26 cellular contexts compared by ENCODE assay signal in the genomic region with DNA sequence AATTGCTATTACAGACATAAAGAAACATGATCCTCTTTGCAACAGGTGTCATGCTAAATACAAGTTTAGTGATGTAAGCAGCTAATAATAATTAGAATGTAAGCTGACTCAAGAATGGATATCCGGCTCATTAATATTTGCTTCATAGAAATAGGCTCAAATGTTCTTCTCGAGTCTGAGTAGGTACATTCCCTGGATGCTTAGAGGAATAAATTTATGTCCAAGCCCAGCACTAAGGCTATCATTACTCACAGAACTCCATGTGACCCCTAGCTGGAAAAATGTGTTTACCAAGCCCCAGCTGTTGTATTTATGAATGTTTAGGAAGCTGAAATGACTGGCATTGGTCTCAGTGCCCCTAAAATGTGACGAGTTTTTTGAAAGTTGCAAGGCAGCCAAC.
"Had no signal": no experiment of that assay in that cellular context is flagged by ENCODE, and none has a peak within 500 bp of the region (broad histone marks: within the 10 kb centered on the region; RNA-seq: fewer than 3 reads in every experiment).

No MANE protein-coding gene starts in this region.

- H3K4me3 ChIP-seq: esophagus muscularis mucosa, left lung, lower lobe of right lung, smooth muscle cell, testis, transverse colon had no signal

- H3K4me3 Mint-ChIP-seq: activated B cell treated with CpG ODN at 0.5 μM for 24 hours; activated CD8-positive, alpha-beta memory T cell treated with anti-CD3 and anti-CD28 coated beads, Interleukin-2, amount 10 ng/mL, durations not matched to agents 7 days and 5 days; activated CD8-positive, alpha-beta T cell treated with anti-CD3 and anti-CD28 coated beads, Interleukin-2, amount 10 ng/mL, durations not matched to agents 7 days and 5 days; activated T-cell treated with anti-CD3 and anti-CD28 coated beads, Interleukin-2, amount 50 U/mL, for 72 hours; central memory CD8-positive, alpha-beta T cell; dendritic cell treated with granulocyte-macrophage colony-stimulating factor and Interleukin-4, amounts not matched to agents 40 ng/mL and 50 ng/mL, for 4 days; natural killer cell treated with Interleukin-12 subunit alpha and Interleukin-12 subunit beta and Interleukin-15 and Interleukin-18, amount 100 ng/mL, for 72 hours; T-cell; T-helper 2 cell treated with Interferon-gamma antibody and Interleukin-4, amounts not matched to agents 5 μg/mL and 100 μg/mL, for 36 hours had no signal

- H3K27ac ChIP-seq: esophagus muscularis mucosa, foreskin keratinocyte, left lung, lower lobe of right lung, testis, transverse colon had no signal

- DNase-seq: activated B cell treated with CpG ODN at 0.5 μM for 24 hours; activated CD4-positive, alpha-beta T cell treated with anti-CD3 and anti-CD28 coated beads, Interleukin-2, amount 50 U/mL, for 1 hour; activated CD8-positive, alpha-beta memory T cell treated with anti-CD3 and anti-CD28 coated beads, Interleukin-2, amount 10 ng/mL, durations not matched to agents 7 days and 5 days; activated CD8-positive, alpha-beta T cell treated with anti-CD3 and anti-CD28 coated beads, Interleukin-2, amount 10 ng/mL, durations not matched to agents 7 days and 5 days; activated naive CD4-positive, alpha-beta T cell; activated T-cell treated with anti-CD3 and anti-CD28 coated beads, Interleukin-2, amount 50 U/mL, for 72 hours; effector CD4-positive, alpha-beta T cell; foreskin keratinocyte; kidney glomerular epithelial cell; left lung; lower lobe of right lung; mesenchymal stem cell; posterior cingulate gyrus; stimulated activated CD4-positive, alpha-beta T cell treated with anti-CD3 and anti-CD28 coated beads, Interleukin-15, amount 100 ng/mL, for 24 hours; stimulated activated CD4-positive, alpha-beta T cell treated with anti-CD3 and anti-CD28 coated beads, Interleukin-2, amount 100 ng/mL, for 24 hours; stimulated activated naive CD8-positive, alpha-beta T cell treated with anti-CD3 and anti-CD28 coated beads, Interleukin-15, Interleukin-2, amounts not matched to agents 100 U/mL and 50 U/mL, for 24 hours; T-cell; testis; transverse colon had no signal

- H3K27me3 ChIP-seq: esophagus muscularis mucosa, foreskin keratinocyte, left lung, testis, transverse colon had no signal

- H3K36me3 Mint-ChIP-seq: activated CD8-positive, alpha-beta memory T cell treated with anti-CD3 and anti-CD28 coated beads, Interleukin-2, amount 10 ng/mL, durations not matched to agents 7 days and 5 days; activated naive CD4-positive, alpha-beta T cell treated with anti-CD3 and anti-CD28 coated beads, Interleukin-2, amount 50 U/mL, for 72 hours; natural killer cell treated with Interleukin-12 subunit alpha and Interleukin-12 subunit beta and Interleukin-15 and Interleukin-18, amount 100 ng/mL, for 72 hours; T-cell had no signal

- H3K4me1 Mint-ChIP-seq: activated B cell treated with CpG ODN at 0.5 μM for 24 hours; activated CD8-positive, alpha-beta memory T cell treated with anti-CD3 and anti-CD28 coated beads, Interleukin-2, amount 10 ng/mL, durations not matched to agents 7 days and 5 days; central memory CD8-positive, alpha-beta T cell; T-cell had no signal

- H3K9me3 ChIP-seq: left lung, lower lobe of right lung, testis, transverse colon had no signal

- H3K4me1 ChIP-seq: esophagus muscularis mucosa, foreskin keratinocyte, left lung, lower lobe of right lung, testis, transverse colon had no signal

- H3K27me3 Mint-ChIP-seq: activated B cell treated with CpG ODN at 0.5 μM for 24 hours; activated CD8-positive, alpha-beta memory T cell treated with anti-CD3 and anti-CD28 coated beads, Interleukin-2, amount 10 ng/mL, durations not matched to agents 7 days and 5 days; dendritic cell treated with granulocyte-macrophage colony-stimulating factor and Interleukin-4, amounts not matched to agents 40 ng/mL and 50 ng/mL, for 4 days had no signal

- H3K9me3 Mint-ChIP-seq: activated B cell treated with CpG ODN at 0.5 μM for 24 hours; activated naive CD4-positive, alpha-beta T cell treated with anti-CD3 and anti-CD28 coated beads, Interleukin-2, amount 50 U/mL, for 72 hours; activated T-cell treated with anti-CD3 and anti-CD28 coated beads, Interleukin-2, amount 50 U/mL, for 72 hours; central memory CD8-positive, alpha-beta T cell; dendritic cell treated with granulocyte-macrophage colony-stimulating factor and Interleukin-4, amounts not matched to agents 40 ng/mL and 50 ng/mL, for 4 days; natural killer cell treated with Interleukin-12 subunit alpha and Interleukin-12 subunit beta and Interleukin-15 and Interleukin-18, amount 100 ng/mL, for 72 hours; T-cell; T-helper 2 cell treated with Interferon-gamma antibody and Interleukin-4, amounts not matched to agents 5 μg/mL and 100 μg/mL, for 36 hours had no signal

- H3K36me3 ChIP-seq: esophagus muscularis mucosa, left lung, lower lobe of right lung, transverse colon had no signal

- H3K27ac Mint-ChIP-seq: activated B cell treated with CpG ODN at 0.5 μM for 24 hours; activated CD8-positive, alpha-beta memory T cell treated with anti-CD3 and anti-CD28 coated beads, Interleukin-2, amount 10 ng/mL, durations not matched to agents 7 days and 5 days; activated CD8-positive, alpha-beta T cell treated with anti-CD3 and anti-CD28 coated beads, Interleukin-2, amount 10 ng/mL, durations not matched to agents 7 days and 5 days; activated naive CD4-positive, alpha-beta T cell treated with anti-CD3 and anti-CD28 coated beads, Interleukin-2, amount 50 U/mL, for 72 hours; activated T-cell treated with anti-CD3 and anti-CD28 coated beads, Interleukin-2, amount 50 U/mL, for 72 hours; dendritic cell treated with granulocyte-macrophage colony-stimulating factor and Interleukin-4, amounts not matched to agents 40 ng/mL and 50 ng/mL, for 4 days; natural killer cell treated with Interleukin-12 subunit alpha and Interleukin-12 subunit beta and Interleukin-15 and Interleukin-18, amount 100 ng/mL, for 72 hours; T-cell; T-helper 2 cell treated with Interferon-gamma antibody and Interleukin-4, amounts not matched to agents 5 μg/mL and 100 μg/mL, for 36 hours had no signal
